ENCODE assay signal across 8 cellular contexts in genomic region chr1:29706936-29707335, GRCh38.
DNase-seq lines count a peak whose midpoint lies in the region; ATAC-seq and TF ChIP-seq lines count a peak whose summit lies in the region.

No MANE protein-coding gene starts in this region.

- H3K27ac Mint-ChIP-seq in activated T-helper 2 cell treated with anti-CD3 and anti-CD28 coated beads, Interferon-gamma antibody, Interleukin-2, Interleukin-4, amounts not matched to agents 10 μg/mL and 5 μg/mL and 100 μg/mL, durations not matched to agents 14 hours and 24 hours and 36 hours = no peak overlapping the region

- TF ChIP-seq CTCF in 22Rv1 (IDR thresholded peaks at IDR 0.05) (0 out of 2 replicates have a peak, but pooled peaks have one; percentile 11), GM12872 (IDR thresholded peaks at IDR 0.05; ENCODE audit: insufficient read depth, low read depth, low read length) (peak; percentile 47; the same call in 1 of the 3 replicates)

- peaks cover 23% of the 10 kb centered on the region for H3K27me3 Mint-ChIP-seq in activated T-helper 2 cell treated with anti-CD3 and anti-CD28 coated beads, Interferon-gamma antibody, Interleukin-2, Interleukin-4, amounts not matched to agents 10 μg/mL and 5 μg/mL and 100 μg/mL, durations not matched to agents 14 hours and 24 hours and 36 hours (ENCODE audit: low read depth)

- peaks cover 35% of the 10 kb centered on the region for H3K4me1 Mint-ChIP-seq in activated T-helper 2 cell treated with anti-CD3 and anti-CD28 coated beads, Interferon-gamma antibody, Interleukin-2, Interleukin-4, amounts not matched to agents 10 μg/mL and 5 μg/mL and 100 μg/mL, durations not matched to agents 14 hours and 24 hours and 36 hours (ENCODE audit: low read depth)

- no peaks in the 10 kb centered on the region for H3K9me3 Mint-ChIP-seq in activated T-helper 2 cell treated with anti-CD3 and anti-CD28 coated beads, Interferon-gamma antibody, Interleukin-2, Interleukin-4, amounts not matched to agents 10 μg/mL and 5 μg/mL and 100 μg/mL, durations not matched to agents 14 hours and 24 hours and 36 hours

- DNase-seq in NCI-H1436 treated with DMSO at 0.1 percent for 48 hours (lab: John Stamatoyannopoulos, UW) = peak; percentile 81
- peak; percentile 55 for DNase-seq in activated T-helper 2 cell treated with anti-CD3 and anti-CD28 coated beads, Interferon-gamma antibody, Interleukin-2, Interleukin-4, amounts not matched to agents 10 μg/mL and 5 μg/mL and 100 μg/mL, durations not matched to agents 14 hours and 24 hours and 36 hours (ENCODE audit: low spot score)
- DNase-seq in iPS-NIHi7 (ENCODE audit: extremely low spot score) = peak; percentile 95

- intact Hi-C loops in activated T-helper 2 cell treated with anti-CD3 and anti-CD28 coated beads, Interferon-gamma antibody, Interleukin-2, Interleukin-4, amounts not matched to agents 10 μg/mL and 5 μg/mL and 100 μg/mL, durations not matched to agents 14 hours and 24 hours and 36 hours (cut with micrococcal nuclease) = loop anchor here (5.0 to 10.0 kb wide), 3 partner anchors 88 to 470 kb away; partner anchors contain the start of gene PTPRU

- no peak overlapping the region for H3K4me3 Mint-ChIP-seq in activated T-helper 2 cell treated with anti-CD3 and anti-CD28 coated beads, Interferon-gamma antibody, Interleukin-2, Interleukin-4, amounts not matched to agents 10 μg/mL and 5 μg/mL and 100 μg/mL, durations not matched to agents 14 hours and 24 hours and 36 hours (ENCODE audit: low read depth)

- no peaks in the 10 kb centered on the region for H3K36me3 Mint-ChIP-seq in activated T-helper 2 cell treated with anti-CD3 and anti-CD28 coated beads, Interferon-gamma antibody, Interleukin-2, Interleukin-4, amounts not matched to agents 10 μg/mL and 5 μg/mL and 100 μg/mL, durations not matched to agents 14 hours and 24 hours and 36 hours (ENCODE audit: low read depth)

- H3K27ac ChIP-seq in 22Rv1 = no peak overlapping the region

- ATAC-seq in GM21528 (IDR thresholded peaks at IDR 0.05; ENCODE audit: low FRiP score, unreplicated experiment) (no peak), HG02759 (IDR thresholded peaks at IDR 0.05; ENCODE audit: unreplicated experiment) (no peak), HG03108 (IDR thresholded peaks at IDR 0.05; ENCODE audit: unreplicated experiment) (no peak)
